29 cellular contexts compared by ENCODE assay signal in the genomic region with DNA sequence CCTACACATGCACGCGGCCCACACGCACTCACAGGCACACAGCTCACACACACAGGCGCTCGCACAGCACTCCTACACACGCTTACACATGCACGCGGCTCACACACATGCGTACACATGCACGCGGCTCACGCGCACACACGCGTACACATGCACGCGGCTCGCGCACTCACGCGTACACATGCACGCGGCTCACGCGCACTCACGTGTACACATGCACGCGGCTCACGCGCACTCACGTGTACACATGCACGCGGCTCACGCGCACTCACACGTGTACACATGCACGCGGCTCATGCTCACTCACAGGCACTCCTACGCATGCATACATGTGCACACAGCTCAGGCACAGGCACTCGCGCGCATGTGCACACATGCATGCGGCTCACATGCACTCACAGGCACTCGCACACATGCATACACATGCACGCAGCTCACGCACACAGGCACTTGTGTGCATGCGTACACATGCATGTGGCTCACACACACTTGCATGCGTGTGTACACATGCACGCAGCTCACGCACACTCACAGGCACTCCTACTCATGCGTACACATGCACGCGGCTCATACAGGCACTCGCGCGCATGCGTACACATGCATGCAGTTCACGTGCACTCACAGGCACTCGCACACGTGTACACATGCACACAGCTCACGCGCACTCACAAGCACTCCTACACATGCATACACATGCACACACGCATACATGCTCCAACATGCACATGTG.
"Had no signal": no experiment of that assay in that cellular context is flagged by ENCODE, and none has a peak within 500 bp of the region (broad histone marks: within the 10 kb centered on the region; RNA-seq: fewer than 3 reads in every experiment).

No MANE protein-coding gene starts in this region.

- H3K27me3 Mint-ChIP-seq: central memory CD8-positive, alpha-beta T cell; effector memory CD8-positive, alpha-beta T cell; natural killer cell treated with Interleukin-12 subunit alpha and Interleukin-12 subunit beta and Interleukin-15 and Interleukin-18, amount 100 ng/mL, for 72 hours had no signal

- H3K27ac Mint-ChIP-seq: natural killer cell treated with Interleukin-12 subunit alpha and Interleukin-12 subunit beta and Interleukin-15 and Interleukin-18, amount 100 ng/mL, for 72 hours; T-helper 2 cell treated with Interferon-gamma antibody and Interleukin-4, amounts not matched to agents 5 μg/mL and 100 μg/mL, for 36 hours had no signal

- H3K9me3 ChIP-seq: breast epithelium, esophagus squamous epithelium, gastrocnemius medialis, pancreas, thyroid gland had no signal

- H3K4me1 ChIP-seq: breast epithelium, esophagus squamous epithelium, gastrocnemius medialis, pancreas, thyroid gland had no signal

- H3K27me3 ChIP-seq: breast epithelium, dorsolateral prefrontal cortex, esophagus squamous epithelium, gastrocnemius medialis, pancreas, thyroid gland had no signal

- FAIRE-seq: astrocyte, colon, islet of Langerhans, pancreas, TTC549 had no signal

- H3K9me3 Mint-ChIP-seq: activated T-cell treated with anti-CD3 and anti-CD28 coated beads, Interleukin-2, amount 50 U/mL, for 4 hours had no signal

- DNase-seq: activated CD4-positive, alpha-beta T cell treated with anti-CD3 and anti-CD28 coated beads for 1 hour; activated CD4-positive, alpha-beta T cell treated with anti-CD3 and anti-CD28 coated beads, Interleukin-2, amount 50 U/mL, for 1 hour; activated CD8-positive, alpha-beta memory T cell treated with anti-CD3 and anti-CD28 coated beads for 24 hours; activated CD8-positive, alpha-beta memory T cell treated with anti-CD3 and anti-CD28 coated beads, Interleukin-2, amount 50 U/mL, for 4 hours; activated naive CD4-positive, alpha-beta T cell treated with Interleukin-2 at 50 U/mL for 16 hours; activated T-cell treated with anti-CD3 and anti-CD28 coated beads, Interleukin-2, amount 50 U/mL, for 4 hours; dorsolateral prefrontal cortex; effector memory CD8-positive, alpha-beta T cell; esophagus squamous epithelium; gastrocnemius medialis; head of caudate nucleus; hypothalamus; left ventricle myocardium superior; mammary epithelial cell; pancreas; right cardiac atrium; stimulated activated CD4-positive, alpha-beta T cell treated with anti-CD3 and anti-CD28 coated beads, Interleukin-12 subunit alpha, Interleukin-12 subunit beta, amount 100 ng/mL, for 4 hours; stimulated activated CD4-positive, alpha-beta T cell treated with anti-CD3 and anti-CD28 coated beads, Interleukin-4, amount 100 ng/mL, for 4 hours; stimulated activated naive CD8-positive, alpha-beta T cell treated with anti-CD3 and anti-CD28 coated beads, Interleukin-15, Interleukin-2, amounts not matched to agents 100 U/mL and 50 U/mL, for 24 hours; thyroid gland; WERI-Rb-1 had no signal

- ATAC-seq: activated T-cell treated with anti-CD3 and anti-CD28 coated beads, Interleukin-2, amount 50 U/mL, for 4 hours; effector memory CD8-positive, alpha-beta T cell; gastrocnemius medialis; natural killer cell treated with Interleukin-12 subunit alpha and Interleukin-12 subunit beta and Interleukin-15 and Interleukin-18, amount 100 ng/mL, for 72 hours; pancreas; right cardiac atrium; stimulated activated naive CD8-positive, alpha-beta T cell treated with anti-CD3 and anti-CD28 coated beads, Interleukin-15, Interleukin-2, amounts not matched to agents 100 U/mL and 50 U/mL, for 24 hours had no signal

- H3K4me3 ChIP-seq: breast epithelium, dorsolateral prefrontal cortex, esophagus squamous epithelium, gastrocnemius medialis, pancreas, thyroid gland had no signal

- H3K27ac ChIP-seq: breast epithelium, esophagus squamous epithelium, gastrocnemius medialis, pancreas, thyroid gland, WERI-Rb-1 had no signal

- H3K4me3 Mint-ChIP-seq: activated T-cell treated with anti-CD3 and anti-CD28 coated beads, Interleukin-2, amount 50 U/mL, for 4 hours; central memory CD8-positive, alpha-beta T cell; effector memory CD8-positive, alpha-beta T cell; natural killer cell treated with Interleukin-12 subunit alpha and Interleukin-12 subunit beta and Interleukin-15 and Interleukin-18, amount 100 ng/mL, for 72 hours; T-helper 2 cell treated with Interferon-gamma antibody and Interleukin-4, amounts not matched to agents 5 μg/mL and 100 μg/mL, for 36 hours had no signal
